6 cellular contexts compared by ENCODE assay signal in the genomic region with DNA sequence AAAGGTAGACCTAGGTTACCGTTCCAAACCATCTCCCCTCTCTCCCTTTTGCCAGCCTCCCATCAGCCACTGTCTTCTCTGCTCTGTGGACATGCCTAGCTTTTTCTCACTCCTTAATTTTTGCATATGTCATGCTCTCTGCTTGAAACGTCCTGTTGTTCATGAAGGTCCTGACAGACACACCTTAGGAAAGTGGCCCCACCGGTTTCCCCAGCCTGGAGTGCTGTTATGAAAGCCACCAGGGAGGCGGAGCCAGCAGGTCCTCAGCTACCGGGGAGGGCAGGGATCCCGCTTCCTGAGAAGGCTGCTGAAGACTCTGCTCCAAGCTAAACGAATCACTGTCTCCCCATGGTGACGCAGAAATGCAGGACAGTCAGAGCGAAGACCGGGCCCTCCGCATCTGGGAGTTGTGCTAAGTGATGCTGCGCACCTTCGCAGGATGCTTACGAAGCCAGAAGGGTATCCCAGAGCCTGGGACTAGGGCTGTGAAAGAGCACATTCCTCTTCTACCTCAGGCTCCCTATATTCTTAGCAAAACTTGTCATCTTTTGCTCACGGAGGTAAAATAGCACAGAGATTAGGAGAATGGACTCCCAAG. TPM values are rescaled to one million over a fixed set of nuclear protein-coding genes. Genes with fewer than 3 reads are reported as not detected.
DNase-seq lines count a peak whose midpoint lies in the region; ATAC-seq and TF ChIP-seq lines count a peak whose summit lies in the region.

No MANE protein-coding gene starts in this region.

- no peak for TF ChIP-seq CTCF in GM12875 (IDR thresholded peaks at IDR 0.05; ENCODE audit: borderline replicate concordance, insufficient read depth, low read depth, low read length)
- no peak for TF ChIP-seq CTCF in WERI-Rb-1 (IDR thresholded peaks at IDR 0.05; ENCODE audit: low read depth, low read length)
- no peak for TF ChIP-seq CTCF in thoracic aorta (IDR thresholded peaks at IDR 0.05)

- H3K27ac ChIP-seq in WERI-Rb-1 (peak overlapping the region; percentile 44), thoracic aorta (no peak overlapping the region)

- H3K9me3 ChIP-seq in WERI-Rb-1 (ENCODE audit: severe bottlenecking) (no peaks in the 10 kb centered on the region), iPS-18c (ENCODE audit: control insufficient read depth, insufficient read depth, low read length) (peaks cover 3% of the 10 kb centered on the region), thoracic aorta (no peaks in the 10 kb centered on the region)

- H3K4me3 ChIP-seq in GM12875 (ENCODE audit: low read depth, low read length): peak overlapping the region; percentile 35
- peak overlapping the region; percentile 75 for H3K4me3 ChIP-seq in WERI-Rb-1 (ENCODE audit: low read depth, low read length)
- peak overlapping the region; percentile 16; the same call in 1 of the 2 replicates for H3K4me3 ChIP-seq in iPS-18c (ENCODE audit: insufficient read depth, low read depth, low read length)
- peak overlapping the region; percentile 40 for H3K4me3 ChIP-seq in thoracic aorta

- H3K27me3 ChIP-seq in WERI-Rb-1 (ENCODE audit: insufficient read depth, low read depth, severe bottlenecking): no peaks in the 10 kb centered on the region
- peaks cover 15% of the 10 kb centered on the region for H3K27me3 ChIP-seq in thoracic aorta (replicated peaks; ENCODE audit: insufficient read depth)

- DNase-seq in WERI-Rb-1 (peak; percentile 54), thoracic aorta (ENCODE audit: low spot score) (no peak), amniotic stem cell (lab: John Stamatoyannopoulos, UW) (no peak)

- ATAC-seq in thoracic aorta (ENCODE audit: insufficient number of reproducible peaks, low FRiP score, low read depth): no peak
- no peak for ATAC-seq in GM21360 (IDR thresholded peaks at IDR 0.05; ENCODE audit: unreplicated experiment)

- peaks cover 15 to 38% of the 10 kb centered on the region in 2 donors for H3K4me1 ChIP-seq in thoracic aorta (ENCODE audit: control insufficient read depth in 1 of 2, low read depth in 2 of 2)

- H3K36me3 ChIP-seq in WERI-Rb-1 (no peaks in the 10 kb centered on the region), thoracic aorta (no peaks in the 10 kb centered on the region)

RNA-seq across cellular contexts. Expression of a gene that starts 2.3 kb away (rescaled TPM):
- total RNA-seq in thoracic aorta: under 1 TPM in 1 of 2 donors, not detected in 1; 0.27 TPM

RNA-seq across cellular contexts. Expression of a gene that starts 10.4 kb away (rescaled TPM):
- total RNA-seq in thoracic aorta: under 1 TPM in 1 of 2 donors, not detected in 1; 0.56 TPM

RNA-seq across cellular contexts. Expression of a gene that starts 23.4 kb away (rescaled TPM):
- 1 to 10 TPM in 1 of 2 donors, under 1 TPM in 1; 0.95 to 5.7 TPM for total RNA-seq in thoracic aorta

RNA-seq across cellular contexts. Expression of a gene that starts 33.8 kb away (rescaled TPM):
- total RNA-seq in thoracic aorta: 100 to 1,000 TPM in 1 of 2 donors, 10 to 100 TPM in 1; 99.5 to 164 TPM

RNA-seq across cellular contexts. Expression of a gene that starts 33.8 kb away (rescaled TPM):
- 1 to 10 TPM; 3.2 to 5.8 TPM for total RNA-seq in thoracic aorta

Comparison
In these comparisons a context has a peak if more than half of its experiments do, and no peak if none do; other contexts are left out.
1. H3K4me3 ChIP-seq: peak in every context shown above with its lines; median percentile 75 in WERI-Rb-1; 40 in thoracic aorta; 35 in GM12875; 16 in iPS-18c.